ENCODE assay signal across 8 cellular contexts in genomic region chr3:117719316-117719926, GRCh38.
A peak's percentile ranks its signal among the peaks of the same experiment; 100 is the strongest.
DNase-seq lines count a peak whose midpoint lies in the region; FAIRE-seq and TF ChIP-seq lines count a peak whose summit lies in the region.

No MANE protein-coding gene starts in this region.

- no peak for FAIRE-seq in GM18507 (lab: Jason Lieb, UNC)

- H2BK15ac ChIP-seq in mesendoderm (replicated peaks; ENCODE audit: low read depth): no peak overlapping the region

- H4K8ac ChIP-seq in mesendoderm (ENCODE audit: low read depth, low read length): no peak overlapping the region

- H2BK120ac ChIP-seq in mesendoderm (ENCODE audit: low read depth, low read length): no peak overlapping the region

- no peak overlapping the region for H3K27ac ChIP-seq in brain microvascular endothelial cell
- H3K27ac ChIP-seq in mesendoderm (ENCODE audit: low read depth, low read length): no peak overlapping the region

- POLR2A ChIA-PET in BJ (lab: Charles Lee): no interaction called here

- DNase-seq in BJ (ENCODE audit: low read depth) (no peak), GM18507 (ENCODE audit: extremely low spot score, insufficient read length, low read depth) (peak; percentile 0), brain microvascular endothelial cell (no peak), mesendoderm (peak; percentile 13), MV-4-11 (lab: John Stamatoyannopoulos, UW) (no peak)
- no peak for DNase-seq in stimulated activated CD4-positive, alpha-beta T cell treated with anti-CD3 and anti-CD28 coated beads, Interleukin-2, amount 100 ng/mL, for 24 hours
- no peak for DNase-seq in activated CD4-positive, alpha-beta T cell treated with anti-CD3 and anti-CD28 coated beads for 48 hours

- CTCF ChIA-PET in BJ (lab: Yijun Ruan, JAX): interaction anchor here (1.1 to 4.1 kb wide), 6 partner anchors 10 to 701 kb away, joined by 3 to 17 read pairs (median 4); no protein-coding TSS in a partner anchor

- no peaks in the 10 kb centered on the region for H3K79me1 ChIP-seq in mesendoderm (ENCODE audit: low read length)

- TF ChIP-seq CTCF in BJ (IDR thresholded peaks at IDR 0.05; ENCODE audit: insufficient read depth, low read depth, low read length): peak; percentile 80
- TF ChIP-seq CTCF in LNCAP (IDR thresholded peaks at IDR 0.05): peak; percentile 85
- TF ChIP-seq CTCF in brain microvascular endothelial cell (IDR thresholded peaks at IDR 0.05; ENCODE audit: low read depth, low read length, missing control alignments): peak; percentile 76

- H3K27me3 ChIP-seq in BJ (ENCODE audit: control insufficient read depth, insufficient read depth, low read length) (no peaks in the 10 kb centered on the region), brain microvascular endothelial cell (replicated peaks) (no peaks in the 10 kb centered on the region), mesendoderm (ENCODE audit: insufficient read depth, low read length, poor library complexity) (no peaks in the 10 kb centered on the region)

- in situ Hi-C loops in brain microvascular endothelial cell (cut with HindIII; ENCODE audit: low pct_ligation_motif_present, low sequenced_read_pairs): no loop called here

- no peaks in the 10 kb centered on the region for H3K4me1 ChIP-seq in mesendoderm (ENCODE audit: control insufficient read depth, low read depth, low read length)

- no peak overlapping the region for H3K56ac ChIP-seq in mesendoderm (ENCODE audit: low read length)

- no peak overlapping the region for H3K4me2 ChIP-seq in mesendoderm (ENCODE audit: low read length)

- H3K23ac ChIP-seq in mesendoderm (ENCODE audit: low read length): no peak overlapping the region

- no peak overlapping the region for H3K4me3 ChIP-seq in BJ (ENCODE audit: low read depth, low read length)
- no peak overlapping the region for H3K4me3 ChIP-seq in brain microvascular endothelial cell (ENCODE audit: low read depth, low read length)
- H3K4me3 ChIP-seq in mesendoderm (ENCODE audit: low read length): no peak overlapping the region

- H3K36me3 ChIP-seq in BJ (ENCODE audit: control insufficient read depth, insufficient read depth, low read length) (no peaks in the 10 kb centered on the region), brain microvascular endothelial cell (replicated peaks) (no peaks in the 10 kb centered on the region), mesendoderm (ENCODE audit: control insufficient read depth, insufficient read depth, low read length) (no peaks in the 10 kb centered on the region)

- no peak overlapping the region for H3K9ac ChIP-seq in mesendoderm (ENCODE audit: low read length)

- H2BK5ac ChIP-seq in mesendoderm (ENCODE audit: low read length): no peak overlapping the region

- H4K5ac ChIP-seq in mesendoderm (ENCODE audit: low read length): no peak overlapping the region

- H2AK5ac ChIP-seq in mesendoderm (ENCODE audit: low read length): no peak overlapping the region

- no CpG with 5 or more reads among the region's 2 CpGs for WGBS in mesendoderm (ENCODE audit: extremely low coverage, insufficient coverage, low lambda C conversion rate)

- no peaks in the 10 kb centered on the region for H3K79me2 ChIP-seq in mesendoderm (ENCODE audit: control insufficient read depth, insufficient read depth, low read length)

- H3K18ac ChIP-seq in mesendoderm (ENCODE audit: low read length): no peak overlapping the region

- H3K4ac ChIP-seq in mesendoderm (ENCODE audit: low read depth, low read length): no peak overlapping the region

Comparison
In these comparisons a context has a peak if more than half of its experiments do, and no peak if none do; other contexts are left out.
1. DNase-seq: peak in GM18507 (single experiment) and mesendoderm (single experiment); none in BJ (single experiment), brain microvascular endothelial cell (single experiment), MV-4-11 (single experiment), stimulated activated CD4-positive, alpha-beta T cell treated with anti-CD3 and anti-CD28 coated beads, Interleukin-2, amount 100 ng/mL, for 24 hours (0 of 2) and activated CD4-positive, alpha-beta T cell treated with anti-CD3 and anti-CD28 coated beads for 48 hours (single experiment).
2. Peak in every context shown above with its lines, with median percentiles within 50 percentile points of each other: CTCF ChIP-seq.